22 cellular contexts compared by ENCODE assay signal in the genomic region with DNA sequence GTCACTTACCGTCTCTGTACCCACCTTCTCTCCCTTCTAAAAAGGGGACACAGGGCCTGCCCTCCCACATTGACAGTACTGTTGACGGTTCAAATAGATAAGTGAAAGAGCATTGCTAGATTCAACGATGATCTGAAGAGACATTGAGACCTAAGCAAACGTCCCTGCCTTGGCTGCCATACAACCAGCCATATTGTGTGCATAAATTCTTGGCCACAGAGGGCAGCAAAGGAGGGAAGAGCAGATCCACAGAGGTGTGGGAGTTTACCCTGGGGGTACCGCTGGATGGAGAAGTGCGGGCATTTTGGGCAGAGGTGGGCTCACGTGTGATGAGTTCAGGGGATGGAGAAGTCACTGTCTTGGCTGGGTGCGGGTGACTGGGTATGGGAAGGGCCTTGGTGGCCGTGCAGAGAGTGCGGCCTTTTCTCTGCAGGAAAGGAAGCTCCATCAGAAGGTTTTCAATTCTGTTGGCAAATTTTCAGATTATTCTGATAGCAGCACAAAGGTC.
"Had no signal": no experiment of that assay in that cellular context is flagged by ENCODE, and none has a peak within 500 bp of the region (broad histone marks: within the 10 kb centered on the region; RNA-seq: fewer than 3 reads in every experiment).

No MANE protein-coding gene starts in this region.

- H3K27ac ChIP-seq: adrenal gland, breast epithelium, foreskin keratinocyte, parathyroid adenoma, spleen, tibial artery had no signal

- ATAC-seq: activated CD4-positive, CD25-positive, alpha-beta regulatory T cell treated with anti-CD3 and anti-CD28 coated beads, Interleukin-2, amount 50 U/mL, for 24 hours; activated naive CD4-positive, alpha-beta T cell treated with anti-CD3 and anti-CD28 coated beads, Interleukin-2, amount 50 U/mL, for 72 hours; foreskin keratinocyte; left cardiac atrium had no signal

- H3K27me3 ChIP-seq: adrenal gland, breast epithelium, foreskin keratinocyte, spleen, tibial artery had no signal

- H3K9ac ChIP-seq: parathyroid adenoma had no signal

- H3K79me2 ChIP-seq: parathyroid adenoma had no signal

- H3K4me3 Mint-ChIP-seq: dendritic cell treated with granulocyte-macrophage colony-stimulating factor and Interleukin-4, amounts not matched to agents 40 ng/mL and 50 ng/mL, for 4 days; natural killer cell treated with Interleukin-12 subunit alpha and Interleukin-12 subunit beta and Interleukin-15 and Interleukin-18, amount 100 ng/mL, for 72 hours had no signal

- FAIRE-seq: astrocyte, islet of Langerhans had no signal

- H3K9me3 Mint-ChIP-seq: activated naive CD4-positive, alpha-beta T cell treated with anti-CD3 and anti-CD28 coated beads, Interleukin-2, amount 50 U/mL, for 72 hours; dendritic cell treated with granulocyte-macrophage colony-stimulating factor and Interleukin-4, amounts not matched to agents 40 ng/mL and 50 ng/mL, for 4 days; natural killer cell treated with Interleukin-12 subunit alpha and Interleukin-12 subunit beta and Interleukin-15 and Interleukin-18, amount 100 ng/mL, for 72 hours had no signal

- H3K9me3 ChIP-seq: adrenal gland, breast epithelium, spleen, tibial artery had no signal

- H3K27ac Mint-ChIP-seq: activated naive CD4-positive, alpha-beta T cell treated with anti-CD3 and anti-CD28 coated beads, Interleukin-2, amount 50 U/mL, for 72 hours; dendritic cell treated with granulocyte-macrophage colony-stimulating factor and Interleukin-4, amounts not matched to agents 40 ng/mL and 50 ng/mL, for 4 days; natural killer cell treated with Interleukin-12 subunit alpha and Interleukin-12 subunit beta and Interleukin-15 and Interleukin-18, amount 100 ng/mL, for 72 hours had no signal

- H3K4me3 ChIP-seq: adrenal gland, breast epithelium, spleen, tibial artery had no signal

- DNase-seq: activated CD4-positive, alpha-beta T cell treated with anti-CD3 and anti-CD28 coated beads, Interleukin-2, amount 50 U/mL, for 1 hour; activated CD8-positive, alpha-beta memory T cell treated with anti-CD3 and anti-CD28 coated beads for 24 hours; activated gamma-delta T cell treated with Interleukin-2 at 50 U/mL for 16 hours; adrenal gland; cerebellar nuclear complex; effector CD8-positive, alpha-beta T cell; foreskin keratinocyte; hippocampal formation; left cardiac atrium; spleen; stimulated activated naive CD4-positive, alpha-beta T cell; substantia nigra; T-helper 9 cell; tibial artery had no signal

- H3K27me3 Mint-ChIP-seq: dendritic cell treated with granulocyte-macrophage colony-stimulating factor and Interleukin-4, amounts not matched to agents 40 ng/mL and 50 ng/mL, for 4 days had no signal

- H3K36me3 ChIP-seq: adrenal gland, breast epithelium, spleen had no signal

- H2AFZ ChIP-seq: parathyroid adenoma had no signal

- H3K4me1 ChIP-seq: adrenal gland, breast epithelium, foreskin keratinocyte, parathyroid adenoma, spleen, tibial artery had no signal

- H3K36me3 Mint-ChIP-seq: activated naive CD4-positive, alpha-beta T cell treated with anti-CD3 and anti-CD28 coated beads, Interleukin-2, amount 50 U/mL, for 72 hours; natural killer cell treated with Interleukin-12 subunit alpha and Interleukin-12 subunit beta and Interleukin-15 and Interleukin-18, amount 100 ng/mL, for 72 hours had no signal
